In genomic region chr9:83423815-83424707, GRCh38 we compare ENCODE assay signal across 1 cellular context.
TF ChIP-seq lines count a peak whose summit lies in the region.

No MANE protein-coding gene starts in this region.

TF ChIP-seq in HepG2, 621 proteins besides CTCF, POLR2A, EP300 and RAD21 (continued from another document and continues in another):
- TF ChIP-seq SATB2 (CRISPR knock-in tag; IDR thresholded peaks at IDR 0.05) (no peak), HNF4A (CRISPR knock-in tag; IDR thresholded peaks at IDR 0.05) (peak; percentile 79), HDAC2 (CRISPR knock-in tag; IDR thresholded peaks at IDR 0.05) (peak; percentile 70; the same call in 1 of the 2 replicates), HMG20A (CRISPR knock-in tag; IDR thresholded peaks at IDR 0.05; ENCODE audit: borderline replicate concordance) (peak; percentile 53; the same call in 1 of the 2 replicates), ZBTB8A (CRISPR knock-in tag; IDR thresholded peaks at IDR 0.05; ENCODE audit: borderline replicate concordance, low read depth) (no peak), CREM (IDR thresholded peaks at IDR 0.05) (peak; percentile 48), CREM (CRISPR knock-in tag; IDR thresholded peaks at IDR 0.05) (no peak), ZNF576 (CRISPR knock-in tag; IDR thresholded peaks at IDR 0.05) (no peak), NR2F6 (IDR thresholded peaks at IDR 0.05) (peak; percentile 71), NR2F6 (CRISPR knock-in tag; IDR thresholded peaks at IDR 0.05) (peak; percentile 81; the same call in 1 of the 2 replicates), RNF2 (conservative IDR thresholded peaks at IDR 0.05; ENCODE audit: low read depth) (no peak), RCOR2 (CRISPR knock-in tag; IDR thresholded peaks at IDR 0.05) (peak; percentile 67; the same call in 1 of the 2 replicates), ZNF672 (CRISPR knock-in tag; IDR thresholded peaks at IDR 0.05) (no peak), ZFX (CRISPR knock-in tag; IDR thresholded peaks at IDR 0.05; ENCODE audit: low read depth) (peak; percentile 32; the same call in 1 of the 2 replicates), AFF4 (CRISPR knock-in tag; IDR thresholded peaks at IDR 0.05) (no peak), SRY (CRISPR knock-in tag; IDR thresholded peaks at IDR 0.05) (no peak), ZNF331 (CRISPR knock-in tag; IDR thresholded peaks at IDR 0.05) (peak; percentile 59; the same call in 1 of the 2 replicates), KAT2B (IDR thresholded peaks at IDR 0.05; ENCODE audit: borderline replicate concordance, low read depth, low read length) (no peak), ZBTB40 (IDR thresholded peaks at IDR 0.05) (no peak), ZBTB40 (CRISPR knock-in tag; IDR thresholded peaks at IDR 0.05) (no peak), FIP1L1 (IDR thresholded peaks at IDR 0.05; ENCODE audit: borderline replicate concordance, insufficient read depth, low read depth, low read length) (no peak), MEIS2 (CRISPR knock-in tag; IDR thresholded peaks at IDR 0.05) (no peak), RXRA (CRISPR knock-in tag; IDR thresholded peaks at IDR 0.05) (peak; percentile 79; the same call in 1 of the 2 replicates), DBP (CRISPR knock-in tag; IDR thresholded peaks at IDR 0.05; ENCODE audit: not compliant biosample characterization) (no peak), ZNF790 (CRISPR knock-in tag; IDR thresholded peaks at IDR 0.05; ENCODE audit: borderline replicate concordance) (no peak), NCOA1 (CRISPR knock-in tag; IDR thresholded peaks at IDR 0.05) (no peak), E2F1 (CRISPR knock-in tag; IDR thresholded peaks at IDR 0.05) (no peak), IRX3 (CRISPR knock-in tag; IDR thresholded peaks at IDR 0.05; ENCODE audit: borderline replicate concordance, low read depth) (no peak), ZNF281 (CRISPR knock-in tag; IDR thresholded peaks at IDR 0.05; ENCODE audit: borderline replicate concordance) (peak; percentile 19; the same call in 1 of the 2 replicates), ZNF670 (CRISPR knock-in tag; IDR thresholded peaks at IDR 0.05; ENCODE audit: borderline replicate concordance) (no peak), KMT2B (CRISPR knock-in tag; IDR thresholded peaks at IDR 0.05) (peak; percentile 52; the same call in 1 of the 2 replicates), PHF20 (CRISPR knock-in tag; IDR thresholded peaks at IDR 0.05) (no peak), BCL6 (CRISPR knock-in tag; IDR thresholded peaks at IDR 0.05) (peak; percentile 90), ZNF687 (CRISPR knock-in tag; IDR thresholded peaks at IDR 0.05) (peak; percentile 52), RFX3 (CRISPR knock-in tag; IDR thresholded peaks at IDR 0.05) (no peak), CEBPG (CRISPR knock-in tag; IDR thresholded peaks at IDR 0.05) (peak; percentile 63), IRF9 (CRISPR knock-in tag; IDR thresholded peaks at IDR 0.05; ENCODE audit: borderline replicate concordance) (0 out of 2 replicates have a peak, but pooled peaks have one; percentile 22)
